ENCODE assay signal across 16 cellular contexts in the genomic region with DNA sequence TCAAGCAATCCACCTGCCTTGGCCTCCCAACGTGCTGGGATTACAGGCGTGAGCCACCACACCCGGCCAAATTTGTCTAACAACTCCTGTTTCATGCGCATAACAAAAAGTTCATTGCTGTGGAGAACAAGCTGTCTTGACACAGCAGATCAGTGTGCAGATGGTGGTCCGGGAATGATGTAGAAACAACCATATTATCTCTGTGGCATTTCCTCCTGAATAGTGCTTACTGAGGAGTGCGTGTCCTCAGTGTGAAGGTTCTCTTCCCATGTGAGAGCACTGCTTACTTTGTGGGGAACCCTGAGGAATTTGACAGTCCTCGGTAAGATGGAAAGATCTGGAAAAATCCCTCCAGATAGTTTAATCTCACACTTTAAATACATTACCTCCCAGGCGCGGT. TPM values are rescaled to one million over a fixed set of nuclear protein-coding genes. Genes with fewer than 3 reads are reported as not detected.
A peak's percentile ranks its signal among the peaks of the same experiment; 100 is the strongest.
DNase-seq lines count a peak whose midpoint lies in the region; ATAC-seq and TF ChIP-seq lines count a peak whose summit lies in the region.
"Had no signal": no experiment of that assay in that cellular context is flagged by ENCODE, and none has a peak within 500 bp of the region (broad histone marks: within the 10 kb centered on the region; RNA-seq: fewer than 3 reads in every experiment).

No MANE protein-coding gene starts in this region.

- whole genome bisulfite sequencing in right cardiac atrium = 87% methylated on average over 9 of the region's 9 CpGs

- no peaks in the 10 kb centered on the region for H3K4me1 Mint-ChIP-seq in neural crest cell
- peaks cover 48% of the 10 kb centered on the region for H3K4me1 Mint-ChIP-seq in HFFc6 (ENCODE audit: low read depth)
- H3K4me1 Mint-ChIP-seq: CD4-positive, CD25-positive, alpha-beta regulatory T cell; CD8-positive, alpha-beta memory T cell; H9 had no signal

- no peak for TF ChIP-seq CTCF in right atrium auricular region (IDR thresholded peaks at IDR 0.05)
- no peak for TF ChIP-seq CTCF in ascending aorta (IDR thresholded peaks at IDR 0.05)
- no peak for TF ChIP-seq CTCF in neural crest cell (conservative IDR thresholded peaks at IDR 0.05)
- no peak for TF ChIP-seq CTCF in HFFc6 (IDR thresholded peaks at IDR 0.05)
- no peak for TF ChIP-seq CTCF in left lung (IDR thresholded peaks at IDR 0.05)

- H3K27ac Mint-ChIP-seq in neural crest cell (ENCODE audit: unreplicated experiment) (peak overlapping the region; percentile 50), HFFc6 (no peak overlapping the region; the same call in 1 of the 2 replicates)
- H3K27ac Mint-ChIP-seq: CD4-positive, CD25-positive, alpha-beta regulatory T cell; CD8-positive, alpha-beta memory T cell; H9 had no signal

- no peaks in the 10 kb centered on the region for H3K9me3 ChIP-seq in right cardiac atrium (ENCODE audit: control insufficient read depth, low read length)
- no peaks in the 10 kb centered on the region for H3K9me3 ChIP-seq in right atrium auricular region
- no peaks in the 10 kb centered on the region for H3K9me3 ChIP-seq in ascending aorta
- no peaks in the 10 kb centered on the region for H3K9me3 ChIP-seq in left lung
- H3K9me3 ChIP-seq: BE2C had no signal

- H3K27me3 Mint-ChIP-seq in neural crest cell (ENCODE audit: low read depth) (no peaks in the 10 kb centered on the region), HFFc6 (ENCODE audit: insufficient read depth) (no peaks in the 10 kb centered on the region)

- intact Hi-C loops in right cardiac atrium (cut with DNase I) = no loop called here
- intact Hi-C loops in ascending aorta (cut with DNase I) = no loop called here
- intact Hi-C loops in left lung (cut with DNase I) = no loop called here

- H3K27me3 ChIP-seq in right cardiac atrium (ENCODE audit: control insufficient read depth, insufficient read depth) = no peaks in the 10 kb centered on the region
- H3K27me3 ChIP-seq in right atrium auricular region = no peaks in the 10 kb centered on the region
- H3K27me3 ChIP-seq in ascending aorta = no peaks in the 10 kb centered on the region
- no peaks in the 10 kb centered on the region for H3K27me3 ChIP-seq in left lung
- H3K27me3 ChIP-seq: BE2C had no signal

- DNase-seq in right cardiac atrium (no peak), right atrium auricular region (ENCODE audit: low spot score) (no peak), ascending aorta (ENCODE audit: low spot score in 2 of 2) (no peak), neural crest cell (ENCODE audit: low read depth, low spot score) (no peak), HFFc6 (no peak), left lung (no peak), activated gamma-delta T cell treated with Interleukin-2 at 50 U/mL for 16 hours (no peak)
- DNase-seq: ACHN; BE2C; C1 segment of cervical spinal cord; CD4-positive, CD25-positive, alpha-beta regulatory T cell; CD8-positive, alpha-beta memory T cell; COR-L47; DMS 273 treated with DMSO at 0.1 percent for 48 hours; DMS53; H9 had no signal

- H3K36me3 ChIP-seq in right atrium auricular region (no peaks in the 10 kb centered on the region), ascending aorta (no peaks in the 10 kb centered on the region), left lung (no peaks in the 10 kb centered on the region)
- H3K36me3 ChIP-seq: BE2C had no signal

- H3K4me3 ChIP-seq in right cardiac atrium (ENCODE audit: low read length) = no peak overlapping the region
- H3K4me3 ChIP-seq in right atrium auricular region = no peak overlapping the region
- no peak overlapping the region for H3K4me3 ChIP-seq in ascending aorta
- no peak overlapping the region for H3K4me3 ChIP-seq in left lung

- H3K36me3 Mint-ChIP-seq in neural crest cell (ENCODE audit: low read depth) (peaks cover under 1% of the 10 kb centered on the region), HFFc6 (ENCODE audit: low read depth) (no peaks in the 10 kb centered on the region)
- H3K36me3 Mint-ChIP-seq: CD4-positive, CD25-positive, alpha-beta regulatory T cell; CD8-positive, alpha-beta memory T cell had no signal

- peak overlapping the region; percentile 38 for H3K27ac ChIP-seq in right cardiac atrium (ENCODE audit: low read length)
- peak overlapping the region in 1 of 2 donors; percentile 29 for H3K27ac ChIP-seq in right atrium auricular region
- peak overlapping the region; percentile 63 to 81 for H3K27ac ChIP-seq in ascending aorta
- no peak overlapping the region for H3K27ac ChIP-seq in left lung

- H3K9me3 Mint-ChIP-seq in neural crest cell = peaks cover 3% of the 10 kb centered on the region
- H3K9me3 Mint-ChIP-seq in HFFc6 = no peaks in the 10 kb centered on the region
- H3K9me3 Mint-ChIP-seq: CD8-positive, alpha-beta memory T cell; H9 had no signal

- peak in 1 of 2 donors; percentile 56 for ATAC-seq in right cardiac atrium
- ATAC-seq in left lung = no peak

- H3K4me1 ChIP-seq in right cardiac atrium (ENCODE audit: control insufficient read depth, insufficient read depth, low read length) (peaks cover 5% of the 10 kb centered on the region), right atrium auricular region (peaks cover 0 to 14% of the 10 kb centered on the region in 2 donors), ascending aorta (peaks cover 2 to 17% of the 10 kb centered on the region in 2 donors), left lung (peaks cover 6 to 8% of the 10 kb centered on the region in 2 donors)
- H3K4me1 ChIP-seq: BE2C had no signal

- H3K4me3 Mint-ChIP-seq in neural crest cell (no peak overlapping the region), HFFc6 (no peak overlapping the region)
- H3K4me3 Mint-ChIP-seq: CD8-positive, alpha-beta memory T cell; H9 had no signal

RNA-seq across cellular contexts. Expression of gene ZNF438, which starts 30.3 kb away (rescaled TPM):
- total RNA-seq in right cardiac atrium = 10 to 100 TPM; 15.2 to 17.1 (median 15.9) TPM
- 14.9 TPM for polyA plus RNA-seq in right cardiac atrium
- 10 to 100 TPM; 13.4 to 14.5 TPM for total RNA-seq in right atrium auricular region
- total RNA-seq in ascending aorta = 1.7 TPM
- total RNA-seq in neural crest cell = 3.5 and 4.0 TPM in 2 replicates
- total RNA-seq in HFFc6 (2021; fragmentation: NEBNext Ultra II Directional; extraction: Animal tissue kit (Norgen Biotek cat#: 25700)) = 1 to 10 TPM; 3.0 to 4.6 (median 3.9) TPM
- 10 to 100 TPM in 1 of 2 donors, 1 to 10 TPM in 1; 9.6 to 20.1 TPM for total RNA-seq in left lung

Comparison
In these comparisons a context has a peak if more than half of its experiments do, and no peak if none do; other contexts are left out.
1. H3K27ac ChIP-seq: peak in right cardiac atrium (single experiment) and ascending aorta (2 of 2); none in left lung (0 of 2).